Comparison of ENCODE assay signal across 10 cellular contexts in the genomic region with DNA sequence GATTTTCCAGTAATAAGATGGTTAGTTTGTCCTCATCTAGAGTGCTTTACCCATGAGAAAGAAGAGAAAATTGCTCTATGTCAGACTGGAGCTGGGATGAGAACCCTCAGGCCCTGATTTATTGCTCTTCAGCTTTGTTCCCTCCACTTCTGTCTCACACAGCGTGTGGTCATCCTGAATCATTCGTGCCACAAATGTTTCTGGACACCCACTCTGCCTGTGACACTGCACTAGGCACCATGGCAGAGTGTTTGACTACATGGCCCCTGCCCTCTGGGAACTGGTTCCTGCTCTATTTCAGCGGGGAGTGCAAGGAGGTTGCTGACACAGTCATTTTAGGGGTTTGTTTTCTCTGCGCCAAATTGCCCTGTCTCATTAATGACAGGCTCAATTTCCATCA.
"Had no signal": no experiment of that assay in that cellular context is flagged by ENCODE, and none has a peak within 500 bp of the region (broad histone marks: within the 10 kb centered on the region; RNA-seq: fewer than 3 reads in every experiment).

No MANE protein-coding gene starts in this region.

- H3K4me3 ChIP-seq: heart left ventricle, sigmoid colon, thyroid gland had no signal

- H3K4me1 ChIP-seq: sigmoid colon, thyroid gland had no signal

- DNase-seq: activated T-cell treated with anti-CD3 and anti-CD28 coated beads, Interleukin-2, amount 50 U/mL, for 1 hour; aorta; heart left ventricle; nephron progenitor cell; posterior cingulate gyrus; sigmoid colon; stimulated activated CD4-positive, alpha-beta T cell treated with anti-CD3 and anti-CD28 coated beads, Interleukin-2, amount 100 ng/mL, for 48 hours; stimulated activated CD8-positive, alpha-beta memory T cell treated with anti-CD3 and anti-CD28 coated beads, Interleukin-4, amount 100 ng/mL, for 48 hours; stimulated activated naive CD8-positive, alpha-beta T cell treated with anti-CD3 and anti-CD28 coated beads, Interleukin-15, Interleukin-2, amounts not matched to agents 100 U/mL and 50 U/mL, for 24 hours; thyroid gland had no signal

- H3K27me3 ChIP-seq: heart left ventricle, sigmoid colon, thyroid gland had no signal

- ATAC-seq: heart left ventricle had no signal

- H3K36me3 ChIP-seq: heart left ventricle, sigmoid colon, thyroid gland had no signal

- H3K27ac ChIP-seq: heart left ventricle, sigmoid colon, thyroid gland had no signal

- H3K9me3 ChIP-seq: heart left ventricle, sigmoid colon, thyroid gland had no signal
